Comparison of ENCODE assay signal across 15 cellular contexts in the genomic region with DNA sequence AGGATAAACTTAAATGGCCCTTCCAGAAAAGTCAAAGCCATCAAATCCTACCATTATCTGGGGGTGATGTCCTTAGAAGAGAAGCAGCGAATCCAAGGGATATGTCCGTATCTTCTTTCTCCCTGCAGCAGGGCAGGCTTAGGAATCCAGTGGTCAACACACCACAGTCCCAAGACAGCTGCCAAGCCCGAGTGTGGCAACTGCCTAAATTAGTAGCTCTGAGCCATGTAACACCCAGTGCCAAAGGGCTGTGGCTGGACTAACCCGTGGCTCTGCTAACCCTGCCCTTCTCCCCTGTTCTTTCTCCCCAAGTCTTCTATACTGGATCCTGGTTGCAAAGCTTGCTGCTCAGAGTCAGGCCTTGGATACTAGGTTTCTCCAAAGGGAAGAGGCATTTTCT.
A peak's percentile ranks its signal among the peaks of the same experiment; 100 is the strongest.
DNase-seq lines count a peak whose midpoint lies in the region; ATAC-seq and TF ChIP-seq lines count a peak whose summit lies in the region.
"Had no signal": no experiment of that assay in that cellular context is flagged by ENCODE, and none has a peak within 500 bp of the region (broad histone marks: within the 10 kb centered on the region; RNA-seq: fewer than 3 reads in every experiment).

No MANE protein-coding gene starts in this region.

- DNase-seq in GM23248 (peak; percentile 6), endodermal cell (no peak), left ventricle myocardium superior (peak; percentile 57), gastrocnemius medialis (peak; percentile 93 to 96), middle frontal gyrus (ENCODE audit: extremely low spot score, low spot score) (no peak), mucosa of descending colon (no peak)
- DNase-seq: AML-193, DMS79 treated with DMSO at 0.1 percent for 48 hours, IMR-90, NCI-H1048, NCI-H1436 treated with DMSO at 0.1 percent for 48 hours, NCI-H2029 had no signal

- 60 to 62% methylated on average over 4 of the region's 4 CpGs for WGBS in GM23248 (ENCODE audit: low coverage in 1 of 2, low lambda C conversion rate in 2 of 2, missing lambda C conversion rate in 2 of 2), 2 experiments
- 82 to 88% methylated on average over 4 of the region's 4 CpGs for WGBS in endodermal cell (ENCODE audit: insufficient coverage in 1 of 2, insufficient read length in 1 of 2), 2 experiments

- peaks cover 7% of the 10 kb centered on the region for H3K4me1 Mint-ChIP-seq in endodermal cell

- H3K27ac Mint-ChIP-seq in endodermal cell = no peak overlapping the region

- no peaks in the 10 kb centered on the region for H3K27me3 ChIP-seq in GM23248 (replicated peaks; ENCODE audit: insufficient read depth)
- no peaks in the 10 kb centered on the region for H3K27me3 ChIP-seq in endodermal cell (ENCODE audit: control insufficient read depth, insufficient read depth, low read length, poor library complexity, severe bottlenecking)
- no peaks in the 10 kb centered on the region for H3K27me3 ChIP-seq in gastrocnemius medialis

- H3K36me3 Mint-ChIP-seq in endodermal cell (ENCODE audit: low read depth) = no peaks in the 10 kb centered on the region

- no peak overlapping the region for H2AFZ ChIP-seq in GM23248

- intact Hi-C loops in left ventricle myocardium superior (cut with micrococcal nuclease) (no loop called here), gastrocnemius medialis (cut with DNase I; ENCODE audit: low total_unique reads) (loop anchor here (5.0 kb wide), 1 partner anchor 39 kb away; no protein-coding TSS in a partner anchor), mucosa of descending colon (cut with DNase I, micrococcal nuclease) (no loop called here)

- no peaks in the 10 kb centered on the region for H3K9me3 ChIP-seq in GM23248 (ENCODE audit: low read depth)
- peaks cover 7% of the 10 kb centered on the region for H3K9me3 ChIP-seq in endodermal cell (ENCODE audit: control insufficient read depth, low read length)
- H3K9me3 ChIP-seq in gastrocnemius medialis = peaks cover 0 to 4% (median 0%) of the 10 kb centered on the region in 3 donors
- H3K9me3 ChIP-seq in mucosa of descending colon = no peaks in the 10 kb centered on the region

- H3K4me2 ChIP-seq in GM23248 (ENCODE audit: unreplicated experiment) = no peak overlapping the region

- H3F3A ChIP-seq in GM23248 (ENCODE audit: insufficient read depth) = no peaks in the 10 kb centered on the region

- peak; percentile 78 for ATAC-seq in left ventricle myocardium superior
- ATAC-seq in gastrocnemius medialis = peak; percentile 70 to 79
- ATAC-seq in HG03457 (IDR thresholded peaks at IDR 0.05; ENCODE audit: unreplicated experiment) = no peak
- ATAC-seq in mucosa of descending colon = no peak
- ATAC-seq: Panc1 had no signal

- in situ Hi-C loops in GM23248 (cut with MboI) = no loop called here
- in situ Hi-C loops in gastrocnemius medialis (cut with MboI; ENCODE audit: low sequenced_read_pairs in 4 of 4) = no loop called here

- H4K20me1 ChIP-seq in GM23248 (ENCODE audit: insufficient read depth) = no peaks in the 10 kb centered on the region

- H3K79me2 ChIP-seq in GM23248 (ENCODE audit: insufficient read depth) = no peaks in the 10 kb centered on the region

- no peaks in the 10 kb centered on the region for H3K9me2 ChIP-seq in GM23248 (ENCODE audit: insufficient read depth)

- H3K27me3 Mint-ChIP-seq in endodermal cell (ENCODE audit: insufficient read depth) = peaks cover 47% of the 10 kb centered on the region

- peak in 1 of 2 donors; percentile 39 for TF ChIP-seq POLR2A in gastrocnemius medialis (IDR thresholded peaks at IDR 0.05)

- no peak for TF ChIP-seq CTCF in endodermal cell (conservative IDR thresholded peaks at IDR 0.05)
- no peak for TF ChIP-seq CTCF in gastrocnemius medialis (IDR thresholded peaks at IDR 0.05 in 4 of 5, conservative IDR thresholded peaks at IDR 0.05 in 1 of 5)
- no peak for TF ChIP-seq CTCF in mucosa of descending colon (IDR thresholded peaks at IDR 0.05)

- no peak overlapping the region for H3K9ac ChIP-seq in GM23248
- no peak overlapping the region for H3K9ac ChIP-seq in endodermal cell (ENCODE audit: extremely low read depth, low read length, poor library complexity, severe bottlenecking)

- peaks cover 12% of the 10 kb centered on the region for H3K9me3 Mint-ChIP-seq in endodermal cell

- H3K27ac ChIP-seq in GM23248 = no peak overlapping the region
- H3K27ac ChIP-seq in endodermal cell (ENCODE audit: low read depth, low read length) = peak overlapping the region; percentile 47
- H3K27ac ChIP-seq in gastrocnemius medialis = peak overlapping the region; percentile 86 to 91 (median 90)
- H3K27ac ChIP-seq: HL-60 had no signal

- H3K4me3 Mint-ChIP-seq in endodermal cell = no peak overlapping the region

- peaks cover 3% of the 10 kb centered on the region for H3K4me1 ChIP-seq in GM23248 (ENCODE audit: insufficient read depth)
- no peaks in the 10 kb centered on the region for H3K4me1 ChIP-seq in endodermal cell (ENCODE audit: control insufficient read depth, insufficient read depth, low read length)
- H3K4me1 ChIP-seq in gastrocnemius medialis = peaks cover 51 to 63% of the 10 kb centered on the region in 2 donors
- H3K4me1 ChIP-seq in mucosa of descending colon (ENCODE audit: low read depth) = no peaks in the 10 kb centered on the region

- H3K4me3 ChIP-seq in GM23248 = no peak overlapping the region
- no peak overlapping the region for H3K4me3 ChIP-seq in endodermal cell (ENCODE audit: low read length)
- no peak overlapping the region for H3K4me3 ChIP-seq in gastrocnemius medialis
- H3K4me3 ChIP-seq in mucosa of descending colon = no peak overlapping the region

- no peaks in the 10 kb centered on the region for H3K36me3 ChIP-seq in GM23248 (ENCODE audit: low read depth)
- no peaks in the 10 kb centered on the region for H3K36me3 ChIP-seq in endodermal cell (ENCODE audit: control insufficient read depth, insufficient read depth, low read length)
- no peaks in the 10 kb centered on the region for H3K36me3 ChIP-seq in gastrocnemius medialis
- no peaks in the 10 kb centered on the region for H3K36me3 ChIP-seq in mucosa of descending colon (ENCODE audit: low read depth)

Comparison
In these comparisons a context has a peak if more than half of its experiments do, and no peak if none do; other contexts are left out.
1. DNase-seq: peak in GM23248 (single experiment), left ventricle myocardium superior (single experiment) and gastrocnemius medialis (2 of 2); none in endodermal cell (single experiment), middle frontal gyrus (single experiment) and mucosa of descending colon (0 of 3).
2. ATAC-seq: peak in left ventricle myocardium superior (single experiment) and gastrocnemius medialis (2 of 2); none in HG03457 (single experiment) and mucosa of descending colon (single experiment).